In genomic region chr6:141562181-141562800, GRCh38 we compare ENCODE assay signal across 8 cellular contexts.
A peak's percentile ranks its signal among the peaks of the same experiment; 100 is the strongest.
DNase-seq lines count a peak whose midpoint lies in the region; ATAC-seq and TF ChIP-seq lines count a peak whose summit lies in the region.

No MANE protein-coding gene starts in this region.

- H3K9me3 ChIP-seq in HUES6 (ENCODE audit: control insufficient read depth, insufficient read depth, low read depth, low read length) (no peaks in the 10 kb centered on the region), fibroblast of lung (ENCODE audit: control insufficient read depth, insufficient read depth, low read depth, low read length) (no peaks in the 10 kb centered on the region), neuronal stem cell (replicated peaks in 1 of 2; ENCODE audit: control insufficient read depth in 2 of 2, insufficient read depth in 1 of 2, low read depth in 1 of 2, low read length in 2 of 2) (no peaks in the 10 kb centered on the region)

- H3K36me3 ChIP-seq in HUES6 (ENCODE audit: control insufficient read depth, insufficient read depth, low read length), result no peaks in the 10 kb centered on the region
- no peaks in the 10 kb centered on the region for H3K36me3 ChIP-seq in fibroblast of lung (ENCODE audit: control insufficient read depth, insufficient read depth, low read length)
- no peaks in the 10 kb centered on the region for H3K36me3 ChIP-seq in neuronal stem cell (replicated peaks in 1 of 2; ENCODE audit: control insufficient read depth in 2 of 2, insufficient read depth in 2 of 2, low read length in 2 of 2)

- H3K79me1 ChIP-seq in neuronal stem cell (ENCODE audit: low read depth, low read length), result no peaks in the 10 kb centered on the region

- H3K4me1 ChIP-seq in HUES6 (ENCODE audit: control insufficient read depth, insufficient read depth, low read length), result peaks cover 15% of the 10 kb centered on the region
- peaks cover 5% of the 10 kb centered on the region for H3K4me1 ChIP-seq in fibroblast of lung (ENCODE audit: control insufficient read depth, extremely low read depth, insufficient read depth, low read length)
- peaks cover 2 to 3% of the 10 kb centered on the region in 2 donors for H3K4me1 ChIP-seq in neuronal stem cell (ENCODE audit: control insufficient read depth in 2 of 2, insufficient read depth in 1 of 2, low read depth in 1 of 2, low read length in 2 of 2)

- H2BK12ac ChIP-seq in neuronal stem cell (ENCODE audit: low read length), result no peak overlapping the region

- peak; percentile 19 for ATAC-seq in GM21367 (IDR thresholded peaks at IDR 0.05; ENCODE audit: unreplicated experiment)
- no peak for ATAC-seq in HG03045 (IDR thresholded peaks at IDR 0.05; ENCODE audit: unreplicated experiment)

- H3K18ac ChIP-seq in neuronal stem cell (ENCODE audit: low read length), result no peak overlapping the region

- H2AFZ ChIP-seq in fibroblast of lung (ENCODE audit: low read length), result peak overlapping the region; percentile 58
- peak overlapping the region; percentile 46 for H2AFZ ChIP-seq in neuronal stem cell (ENCODE audit: low read length)

- no peak overlapping the region for H4K91ac ChIP-seq in neuronal stem cell (ENCODE audit: low read depth, low read length, poor library complexity)

- H3K14ac ChIP-seq in neuronal stem cell (ENCODE audit: low read length), result no peak overlapping the region

- no peak overlapping the region for H4K8ac ChIP-seq in neuronal stem cell (ENCODE audit: low read depth, low read length)

- H3K79me2 ChIP-seq in fibroblast of lung (ENCODE audit: control insufficient read depth, insufficient read depth, low read length), result no peaks in the 10 kb centered on the region

- DNase-seq in DMS114 treated with DMSO at 0.1 percent for 48 hours (lab: John Stamatoyannopoulos, UW; ENCODE audit: unreplicated experiment) (peak; percentile 78), fibroblast of lung (ENCODE audit: low read depth in 2 of 2) (peak; percentile 18 to 21), neuronal stem cell (ENCODE audit: low spot score) (no peak), hepatic stellate cell (ENCODE audit: low spot score) (no peak)
- DNase-seq in activated CD4-positive, alpha-beta T cell treated with anti-CD3 and anti-CD28 coated beads for 4 hours, result peak; percentile 5 to 14

- no peaks in the 10 kb centered on the region for H4K20me1 ChIP-seq in fibroblast of lung (ENCODE audit: control insufficient read depth, extremely low read depth, insufficient read depth, low read length)

- H3K4me2 ChIP-seq in fibroblast of lung (ENCODE audit: extremely low read depth, insufficient read depth, low read length) (peak overlapping the region; percentile 21), neuronal stem cell (ENCODE audit: insufficient read depth, low read length, poor library complexity, severe bottlenecking) (no peak overlapping the region)

- no peaks in the 10 kb centered on the region for H3K27me3 ChIP-seq in HUES6 (ENCODE audit: control insufficient read depth, insufficient read depth, low read length)
- H3K27me3 ChIP-seq in fibroblast of lung (ENCODE audit: control insufficient read depth, insufficient read depth, low read length), result no peaks in the 10 kb centered on the region
- H3K27me3 ChIP-seq in neuronal stem cell (ENCODE audit: control insufficient read depth in 3 of 3, insufficient read depth in 3 of 3, low read depth in 1 of 3, low read length in 3 of 3), result no peaks in the 10 kb centered on the region

- no peak overlapping the region for H2BK15ac ChIP-seq in neuronal stem cell (ENCODE audit: low read length)

- H2AK5ac ChIP-seq in neuronal stem cell (ENCODE audit: low read depth, low read length), result no peak overlapping the region

- WGBS in neuronal stem cell (ENCODE audit: extremely low coverage in 2 of 2, insufficient read length in 2 of 2, insufficient replicate concordance in 1 of 2), 2 donors, result no CpG with 5 or more reads among the region's 15 CpGs

- no peak for TF ChIP-seq CTCF in fibroblast of lung (conservative IDR thresholded peaks at IDR 0.05 in 1 of 2, IDR thresholded peaks at IDR 0.05 in 1 of 2; ENCODE audit: low read depth in 1 of 2, low read length in 2 of 2)

- H3K27ac ChIP-seq in HUES6 (ENCODE audit: low read depth, low read length), result peak overlapping the region; percentile 27; the same call in 1 of the 2 replicates
- peak overlapping the region; percentile 57 for H3K27ac ChIP-seq in fibroblast of lung (ENCODE audit: insufficient read depth, low read length)
- peak overlapping the region; percentile 43 for H3K27ac ChIP-seq in neuronal stem cell (replicated peaks; ENCODE audit: low read length)

- H3K9ac ChIP-seq in HUES6 (ENCODE audit: low read length) (no peak overlapping the region), fibroblast of lung (ENCODE audit: insufficient read depth, low read length) (no peak overlapping the region), neuronal stem cell (ENCODE audit: low read depth, low read length, poor library complexity) (no peak overlapping the region)

- no peak overlapping the region for H3K23ac ChIP-seq in neuronal stem cell (ENCODE audit: low read depth, low read length, poor library complexity)

- H3K4me3 ChIP-seq in HUES6 (ENCODE audit: low read depth, low read length), result no peak overlapping the region
- H3K4me3 ChIP-seq in fibroblast of lung (replicated peaks in 1 of 4; ENCODE audit: control extremely low read depth in 1 of 4, insufficient read depth in 1 of 4, low read depth in 3 of 4, low read length in 4 of 4), result no peak overlapping the region
- H3K4me3 ChIP-seq in neuronal stem cell (ENCODE audit: low read length in 2 of 2), result no peak overlapping the region

- no peak overlapping the region for H3K4ac ChIP-seq in neuronal stem cell (ENCODE audit: low read length)

- H2BK120ac ChIP-seq in neuronal stem cell (ENCODE audit: low read depth, low read length), result no peak overlapping the region

- no peak overlapping the region for H2BK5ac ChIP-seq in neuronal stem cell (ENCODE audit: low read length)

Comparison
In these comparisons a context has a peak if more than half of its experiments do, and no peak if none do; other contexts are left out.
1. DNase-seq: peak in DMS114 treated with DMSO at 0.1 percent for 48 hours (single experiment), activated CD4-positive, alpha-beta T cell treated with anti-CD3 and anti-CD28 coated beads for 4 hours (2 of 2) and fibroblast of lung (2 of 2); none in neuronal stem cell (single experiment) and hepatic stellate cell (single experiment).
2. Peak in every context shown above with its lines, with median percentiles within 50 percentile points of each other: H3K27ac ChIP-seq.